In the genomic region with DNA sequence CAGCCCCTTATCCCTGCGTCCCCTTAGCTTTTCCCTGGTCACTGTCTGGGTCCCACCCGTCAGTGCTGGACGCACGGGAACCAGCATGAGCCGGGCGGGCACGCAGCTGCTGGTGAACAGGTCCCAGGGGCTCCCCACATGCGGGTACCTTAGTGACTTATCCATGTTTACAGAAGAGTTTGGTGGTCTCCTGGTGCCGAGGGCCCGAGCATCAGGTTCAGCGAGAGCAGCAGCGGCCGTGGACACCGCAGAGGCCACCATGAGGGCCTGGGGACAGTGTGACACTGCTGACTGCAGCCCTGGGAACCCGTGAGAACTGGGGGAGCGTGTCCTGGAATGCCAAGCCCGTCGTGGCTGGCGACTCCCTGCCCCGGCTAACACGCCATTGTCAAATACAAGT, we compare ENCODE assay signal across 1 cellular context.
TF ChIP-seq lines count a peak whose summit lies in the region.

No MANE protein-coding gene starts in this region.

TF ChIP-seq in HepG2, 621 proteins besides CTCF, POLR2A, EP300 and RAD21:
- TF ChIP-seq, protein P1, sequence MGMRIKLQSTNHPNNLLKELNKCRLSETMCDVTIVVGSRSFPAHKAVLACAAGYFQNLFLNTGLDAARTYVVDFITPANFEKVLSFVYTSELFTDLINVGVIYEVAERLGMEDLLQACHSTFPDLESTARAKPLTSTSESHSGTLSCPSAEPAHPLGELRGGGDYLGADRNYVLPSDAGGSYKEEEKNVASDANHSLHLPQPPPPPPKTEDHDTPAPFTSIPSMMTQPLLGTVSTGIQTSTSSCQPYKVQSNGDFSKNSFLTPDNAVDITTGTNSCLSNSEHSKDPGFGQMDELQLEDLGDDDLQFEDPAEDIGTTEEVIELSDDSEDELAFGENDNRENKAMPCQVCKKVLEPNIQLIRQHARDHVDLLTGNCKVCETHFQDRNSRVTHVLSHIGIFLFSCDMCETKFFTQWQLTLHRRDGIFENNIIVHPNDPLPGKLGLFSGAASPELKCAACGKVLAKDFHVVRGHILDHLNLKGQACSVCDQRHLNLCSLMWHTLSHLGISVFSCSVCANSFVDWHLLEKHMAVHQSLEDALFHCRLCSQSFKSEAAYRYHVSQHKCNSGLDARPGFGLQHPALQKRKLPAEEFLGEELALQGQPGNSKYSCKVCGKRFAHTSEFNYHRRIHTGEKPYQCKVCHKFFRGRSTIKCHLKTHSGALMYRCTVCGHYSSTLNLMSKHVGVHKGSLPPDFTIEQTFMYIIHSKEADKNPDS (CRISPR knock-in tag; IDR thresholded peaks at IDR 0.05), result 0 out of 2 replicates have a peak, but pooled peaks have one; percentile 26
- TF ChIP-seq ATF1 (CRISPR knock-in tag; IDR thresholded peaks at IDR 0.05) (no peak), ZNF556 (CRISPR knock-in tag; IDR thresholded peaks at IDR 0.05; ENCODE audit: borderline replicate concordance) (0 out of 2 replicates have a peak, but pooled peaks have one; percentile 5)
- TF ChIP-seq, protein P2, sequence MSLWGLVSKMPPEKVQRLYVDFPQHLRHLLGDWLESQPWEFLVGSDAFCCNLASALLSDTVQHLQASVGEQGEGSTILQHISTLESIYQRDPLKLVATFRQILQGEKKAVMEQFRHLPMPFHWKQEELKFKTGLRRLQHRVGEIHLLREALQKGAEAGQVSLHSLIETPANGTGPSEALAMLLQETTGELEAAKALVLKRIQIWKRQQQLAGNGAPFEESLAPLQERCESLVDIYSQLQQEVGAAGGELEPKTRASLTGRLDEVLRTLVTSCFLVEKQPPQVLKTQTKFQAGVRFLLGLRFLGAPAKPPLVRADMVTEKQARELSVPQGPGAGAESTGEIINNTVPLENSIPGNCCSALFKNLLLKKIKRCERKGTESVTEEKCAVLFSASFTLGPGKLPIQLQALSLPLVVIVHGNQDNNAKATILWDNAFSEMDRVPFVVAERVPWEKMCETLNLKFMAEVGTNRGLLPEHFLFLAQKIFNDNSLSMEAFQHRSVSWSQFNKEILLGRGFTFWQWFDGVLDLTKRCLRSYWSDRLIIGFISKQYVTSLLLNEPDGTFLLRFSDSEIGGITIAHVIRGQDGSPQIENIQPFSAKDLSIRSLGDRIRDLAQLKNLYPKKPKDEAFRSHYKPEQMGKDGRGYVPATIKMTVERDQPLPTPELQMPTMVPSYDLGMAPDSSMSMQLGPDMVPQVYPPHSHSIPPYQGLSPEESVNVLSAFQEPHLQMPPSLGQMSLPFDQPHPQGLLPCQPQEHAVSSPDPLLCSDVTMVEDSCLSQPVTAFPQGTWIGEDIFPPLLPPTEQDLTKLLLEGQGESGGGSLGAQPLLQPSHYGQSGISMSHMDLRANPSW (CRISPR knock-in tag; IDR thresholded peaks at IDR 0.05; ENCODE audit: borderline replicate concordance), result no peak
